Comparison of ENCODE assay signal across 1 cellular context in the genomic region with DNA sequence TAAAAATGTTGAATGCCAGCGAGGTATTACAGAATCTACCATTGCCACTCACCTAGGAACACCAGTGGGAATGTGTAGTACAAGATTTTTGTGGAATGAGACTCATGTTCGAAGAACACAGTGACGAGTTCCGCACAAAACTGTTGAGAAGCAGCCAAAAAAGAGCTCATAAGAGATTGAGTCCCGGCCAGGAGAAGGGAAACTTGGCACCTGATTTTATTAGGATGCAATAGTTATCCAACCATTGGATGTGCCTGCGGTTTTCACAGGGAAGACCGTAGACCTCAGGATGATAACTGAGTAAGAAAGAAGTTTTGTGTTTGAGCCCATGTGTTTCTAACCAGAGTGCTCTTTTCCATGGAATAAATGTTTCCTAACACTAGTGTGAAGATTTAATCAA.
TF ChIP-seq lines count a peak whose summit lies in the region.

No MANE protein-coding gene starts in this region.

TF ChIP-seq in GM23338, 12 proteins besides CTCF, POLR2A, EP300 and RAD21 (continued from another document):
- TF ChIP-seq, protein P1, sequence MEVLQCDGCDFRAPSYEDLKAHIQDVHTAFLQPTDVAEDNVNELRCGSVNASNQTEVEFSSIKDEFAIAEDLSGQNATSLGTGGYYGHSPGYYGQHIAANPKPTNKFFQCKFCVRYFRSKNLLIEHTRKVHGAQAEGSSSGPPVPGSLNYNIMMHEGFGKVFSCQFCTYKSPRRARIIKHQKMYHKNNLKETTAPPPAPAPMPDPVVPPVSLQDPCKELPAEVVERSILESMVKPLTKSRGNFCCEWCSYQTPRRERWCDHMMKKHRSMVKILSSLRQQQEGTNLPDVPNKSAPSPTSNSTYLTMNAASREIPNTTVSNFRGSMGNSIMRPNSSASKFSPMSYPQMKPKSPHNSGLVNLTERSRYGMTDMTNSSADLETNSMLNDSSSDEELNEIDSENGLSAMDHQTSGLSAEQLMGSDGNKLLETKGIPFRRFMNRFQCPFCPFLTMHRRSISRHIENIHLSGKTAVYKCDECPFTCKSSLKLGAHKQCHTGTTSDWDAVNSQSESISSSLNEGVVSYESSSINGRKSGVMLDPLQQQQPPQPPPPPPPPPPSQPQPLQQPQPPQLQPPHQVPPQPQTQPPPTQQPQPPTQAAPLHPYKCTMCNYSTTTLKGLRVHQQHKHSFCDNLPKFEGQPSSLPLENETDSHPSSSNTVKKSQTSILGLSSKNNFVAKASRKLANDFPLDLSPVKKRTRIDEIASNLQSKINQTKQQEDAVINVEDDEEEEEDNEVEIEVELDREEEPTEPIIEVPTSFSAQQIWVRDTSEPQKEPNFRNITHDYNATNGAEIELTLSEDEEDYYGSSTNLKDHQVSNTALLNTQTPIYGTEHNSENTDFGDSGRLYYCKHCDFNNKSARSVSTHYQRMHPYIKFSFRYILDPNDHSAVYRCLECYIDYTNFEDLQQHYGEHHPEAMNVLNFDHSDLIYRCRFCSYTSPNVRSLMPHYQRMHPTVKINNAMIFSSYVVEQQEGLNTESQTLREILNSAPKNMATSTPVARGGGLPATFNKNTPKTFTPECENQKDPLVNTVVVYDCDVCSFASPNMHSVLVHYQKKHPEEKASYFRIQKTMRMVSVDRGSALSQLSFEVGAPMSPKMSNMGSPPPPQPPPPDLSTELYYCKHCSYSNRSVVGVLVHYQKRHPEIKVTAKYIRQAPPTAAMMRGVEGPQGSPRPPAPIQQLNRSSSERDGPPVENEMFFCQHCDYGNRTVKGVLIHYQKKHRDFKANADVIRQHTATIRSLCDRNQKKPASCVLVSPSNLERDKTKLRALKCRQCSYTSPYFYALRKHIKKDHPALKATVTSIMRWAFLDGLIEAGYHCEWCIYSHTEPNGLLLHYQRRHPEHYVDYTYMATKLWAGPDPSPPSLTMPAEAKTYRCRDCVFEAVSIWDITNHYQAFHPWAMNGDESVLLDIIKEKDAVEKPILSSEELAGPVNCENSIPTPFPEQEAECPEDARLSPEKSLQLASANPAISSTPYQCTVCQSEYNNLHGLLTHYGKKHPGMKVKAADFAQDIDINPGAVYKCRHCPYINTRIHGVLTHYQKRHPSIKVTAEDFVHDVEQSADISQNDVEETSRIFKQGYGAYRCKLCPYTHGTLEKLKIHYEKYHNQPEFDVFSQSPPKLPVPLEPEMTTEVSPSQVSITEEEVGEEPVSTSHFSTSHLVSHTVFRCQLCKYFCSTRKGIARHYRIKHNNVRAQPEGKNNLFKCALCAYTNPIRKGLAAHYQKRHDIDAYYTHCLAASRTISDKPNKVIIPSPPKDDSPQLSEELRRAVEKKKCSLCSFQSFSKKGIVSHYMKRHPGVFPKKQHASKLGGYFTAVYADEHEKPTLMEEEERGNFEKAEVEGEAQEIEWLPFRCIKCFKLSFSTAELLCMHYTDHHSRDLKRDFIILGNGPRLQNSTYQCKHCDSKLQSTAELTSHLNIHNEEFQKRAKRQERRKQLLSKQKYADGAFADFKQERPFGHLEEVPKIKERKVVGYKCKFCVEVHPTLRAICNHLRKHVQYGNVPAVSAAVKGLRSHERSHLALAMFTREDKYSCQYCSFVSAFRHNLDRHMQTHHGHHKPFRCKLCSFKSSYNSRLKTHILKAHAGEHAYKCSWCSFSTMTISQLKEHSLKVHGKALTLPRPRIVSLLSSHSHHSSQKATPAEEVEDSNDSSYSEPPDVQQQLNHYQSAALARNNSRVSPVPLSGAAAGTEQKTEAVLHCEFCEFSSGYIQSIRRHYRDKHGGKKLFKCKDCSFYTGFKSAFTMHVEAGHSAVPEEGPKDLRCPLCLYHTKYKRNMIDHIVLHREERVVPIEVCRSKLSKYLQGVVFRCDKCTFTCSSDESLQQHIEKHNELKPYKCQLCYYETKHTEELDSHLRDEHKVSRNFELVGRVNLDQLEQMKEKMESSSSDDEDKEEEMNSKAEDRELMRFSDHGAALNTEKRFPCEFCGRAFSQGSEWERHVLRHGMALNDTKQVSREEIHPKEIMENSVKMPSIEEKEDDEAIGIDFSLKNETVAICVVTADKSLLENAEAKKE (CRISPR knock-in tag; IDR thresholded peaks at IDR 0.05) = no peak
TF ChIP-seq in GM23338: peak in this region for 0.
